Comparison of ENCODE assay signal across 1 cellular context in the genomic region with DNA sequence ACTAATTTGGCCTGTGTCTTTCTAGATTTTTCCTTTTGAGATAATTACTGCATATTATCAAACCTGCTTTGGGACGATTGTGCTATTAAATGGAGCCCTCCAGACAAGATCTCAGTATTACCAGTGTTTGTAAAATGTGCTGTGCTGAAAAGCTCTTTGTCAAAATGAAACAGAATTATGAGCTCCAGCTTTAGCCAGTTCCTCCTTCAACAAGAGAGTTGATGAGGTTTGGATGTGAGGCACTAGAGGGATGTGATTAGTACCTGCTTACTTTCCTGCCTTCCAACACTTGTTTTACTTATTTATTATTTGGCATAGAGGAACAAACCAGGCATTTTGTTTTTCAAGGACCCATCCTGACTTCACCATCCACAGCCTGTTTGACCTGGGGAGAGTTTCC.
TF ChIP-seq lines count a peak whose summit lies in the region.

No MANE protein-coding gene starts in this region.

TF ChIP-seq in GM12878, 131 proteins besides CTCF, POLR2A, EP300 and RAD21:
- TF ChIP-seq, protein P1, sequence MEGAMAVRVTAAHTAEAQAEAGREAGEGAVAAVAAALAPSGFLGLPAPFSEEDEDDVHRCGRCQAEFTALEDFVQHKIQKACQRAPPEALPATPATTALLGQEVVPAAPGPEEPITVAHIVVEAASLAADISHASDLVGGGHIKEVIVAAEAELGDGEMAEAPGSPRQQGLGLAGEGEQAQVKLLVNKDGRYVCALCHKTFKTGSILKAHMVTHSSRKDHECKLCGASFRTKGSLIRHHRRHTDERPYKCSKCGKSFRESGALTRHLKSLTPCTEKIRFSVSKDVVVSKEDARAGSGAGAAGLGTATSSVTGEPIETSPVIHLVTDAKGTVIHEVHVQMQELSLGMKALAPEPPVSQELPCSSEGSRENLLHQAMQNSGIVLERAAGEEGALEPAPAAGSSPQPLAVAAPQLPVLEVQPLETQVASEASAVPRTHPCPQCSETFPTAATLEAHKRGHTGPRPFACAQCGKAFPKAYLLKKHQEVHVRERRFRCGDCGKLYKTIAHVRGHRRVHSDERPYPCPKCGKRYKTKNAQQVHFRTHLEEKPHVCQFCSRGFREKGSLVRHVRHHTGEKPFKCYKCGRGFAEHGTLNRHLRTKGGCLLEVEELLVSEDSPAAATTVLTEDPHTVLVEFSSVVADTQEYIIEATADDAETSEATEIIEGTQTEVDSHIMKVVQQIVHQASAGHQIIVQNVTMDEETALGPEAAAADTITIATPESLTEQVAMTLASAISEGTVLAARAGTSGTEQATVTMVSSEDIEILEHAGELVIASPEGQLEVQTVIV (IDR thresholded peaks at IDR 0.05; ENCODE audit: borderline replicate concordance, partially characterized antibody): no peak
- TF ChIP-seq, protein P2, sequence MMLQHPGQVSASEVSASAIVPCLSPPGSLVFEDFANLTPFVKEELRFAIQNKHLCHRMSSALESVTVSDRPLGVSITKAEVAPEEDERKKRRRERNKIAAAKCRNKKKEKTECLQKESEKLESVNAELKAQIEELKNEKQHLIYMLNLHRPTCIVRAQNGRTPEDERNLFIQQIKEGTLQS (IDR thresholded peaks at IDR 0.05; ENCODE audit: borderline replicate concordance, extremely low read depth, low read depth, low read length): no peak
- TF ChIP-seq POLR2AphosphoS5 (IDR thresholded peaks at IDR 0.05; ENCODE audit: low read length) (peak; percentile 76), NR2F1 (conservative IDR thresholded peaks at IDR 0.05) (no peak), SPI1 (IDR thresholded peaks at IDR 0.05; ENCODE audit: borderline replicate concordance, insufficient read depth, low read depth, low read length) (0 out of 2 replicates have a peak, but pooled peaks have one; percentile 38), POU2F2 (IDR thresholded peaks at IDR 0.05; ENCODE audit: borderline replicate concordance, low read depth, low read length) (no peak)
